In genomic region chr7:8216291-8216690, GRCh38 we compare ENCODE assay signal across 26 cellular contexts.
"Had no signal": no experiment of that assay in that cellular context is flagged by ENCODE, and none has a peak within 500 bp of the region (broad histone marks: within the 10 kb centered on the region; RNA-seq: fewer than 3 reads in every experiment).

No MANE protein-coding gene starts in this region.

- DNase-seq: activated CD4-positive, alpha-beta memory T cell treated with anti-CD3 and anti-CD28 coated beads for 36 hours; activated CD4-positive, alpha-beta T cell treated with anti-CD3 and anti-CD28 coated beads for 4 hours; activated CD4-positive, alpha-beta T cell treated with anti-CD3 and anti-CD28 coated beads, Interleukin-2, amount 50 U/mL, for 1 hour; activated CD4-positive, CD25-positive, alpha-beta regulatory T cell; activated CD4-positive, CD25-positive, alpha-beta regulatory T cell treated with anti-CD3 and anti-CD28 coated beads, Interleukin-2, amount 50 U/mL, for 72 hours; activated CD8-positive, alpha-beta memory T cell treated with anti-CD3 and anti-CD28 coated beads, Interleukin-2, amount 10 ng/mL, durations not matched to agents 7 days and 5 days; activated CD8-positive, alpha-beta memory T cell treated with anti-CD3 and anti-CD28 coated beads, Interleukin-2, amount 50 U/mL, for 4 hours; activated CD8-positive, alpha-beta T cell treated with anti-CD3 and anti-CD28 coated beads, Interleukin-2, amount 10 ng/mL, durations not matched to agents 7 days and 5 days; activated effector memory CD4-positive, alpha-beta T cell treated with anti-CD3 and anti-CD28 coated beads, Interleukin-2, amount 50 U/mL, for 16 hours; activated naive CD4-positive, alpha-beta T cell treated with anti-CD3 and anti-CD28 coated beads for 36 hours; activated naive CD8-positive, alpha-beta T cell treated with anti-CD3 and anti-CD28 coated beads for 36 hours; activated naive CD8-positive, alpha-beta T cell treated with anti-CD3 and anti-CD28 coated beads, Interleukin-2, amount 50 U/mL, for 24 hours; activated T-cell treated with anti-CD3 and anti-CD28 coated beads, Interleukin-2, amount 50 U/mL, for 1 hour; activated T-cell treated with anti-CD3 and anti-CD28 coated beads, Interleukin-2, amount 50 U/mL, for 48 hours; adrenal gland; amygdala; aorta; body of pancreas; caudate nucleus; cortex of kidney; dermis blood vessel endothelial cell; effector CD8-positive, alpha-beta T cell; esophagus squamous epithelium; head of caudate nucleus; T-helper 2 cell had no signal

- H3K36me3 ChIP-seq: adrenal gland had no signal

- ATAC-seq: activated CD8-positive, alpha-beta memory T cell treated with anti-CD3 and anti-CD28 coated beads, Interleukin-2, amount 10 ng/mL, durations not matched to agents 7 days and 5 days; activated CD8-positive, alpha-beta T cell treated with anti-CD3 and anti-CD28 coated beads, Interleukin-2, amount 10 ng/mL, durations not matched to agents 7 days and 5 days; activated naive CD8-positive, alpha-beta T cell treated with anti-CD3 and anti-CD28 coated beads, Interleukin-2, amount 50 U/mL, for 24 hours; body of pancreas had no signal

- H3K4me1 ChIP-seq: adrenal gland, esophagus squamous epithelium had no signal

- H3K27ac ChIP-seq: adrenal gland, body of pancreas, epithelial cell of prostate, esophagus squamous epithelium had no signal

- H3K27me3 ChIP-seq: adrenal gland, body of pancreas, esophagus squamous epithelium had no signal

- H3K9me3 ChIP-seq: adrenal gland, body of pancreas, esophagus squamous epithelium had no signal

- H3K4me3 ChIP-seq: adrenal gland, body of pancreas, esophagus squamous epithelium had no signal
